ENCODE assay signal across 19 cellular contexts in genomic region chr2:241074901-241075540, GRCh38. TPM values are rescaled to one million over a fixed set of nuclear protein-coding genes. Genes with fewer than 3 reads are reported as not detected.
DNase-seq lines count a peak whose midpoint lies in the region; TF ChIP-seq lines count a peak whose summit lies in the region.
"Had no signal": no experiment of that assay in that cellular context is flagged by ENCODE, and none has a peak within 500 bp of the region (broad histone marks: within the 10 kb centered on the region; RNA-seq: fewer than 3 reads in every experiment).

No MANE protein-coding gene starts in this region.

- H3K9me3 Mint-ChIP-seq in activated naive CD8-positive, alpha-beta T cell (ENCODE audit: low read depth), result no peaks in the 10 kb centered on the region
- H3K9me3 Mint-ChIP-seq in activated naive CD8-positive, alpha-beta T cell treated with anti-CD3 and anti-CD28 coated beads for 36 hours, result no peaks in the 10 kb centered on the region
- H3K9me3 Mint-ChIP-seq in neural progenitor cell, result no peaks in the 10 kb centered on the region
- H3K9me3 Mint-ChIP-seq: CD4-positive, alpha-beta memory T cell; HFFc6 had no signal

- H3K36me3 ChIP-seq in neural progenitor cell (no peaks in the 10 kb centered on the region), testis (ENCODE audit: low read depth, missing control alignments) (no peaks in the 10 kb centered on the region)

- no peak for DNase-seq in activated naive CD8-positive, alpha-beta T cell treated with anti-CD3 and anti-CD28 coated beads for 36 hours
- DNase-seq in neural progenitor cell (ENCODE audit: low spot score), result no peak
- peak; percentile 10 for DNase-seq in testis
- no peak for DNase-seq in NCI-H526 (lab: John Stamatoyannopoulos, UW)
- no peak for DNase-seq in NCI-H2171 treated with DMSO at 0.1 percent for 48 hours (lab: John Stamatoyannopoulos, UW)
- no peak for DNase-seq in MV-4-11 (lab: John Stamatoyannopoulos, UW)
- DNase-seq: AML-193; Calu3; CD4-positive, alpha-beta memory T cell; DMS79 treated with DMSO at 0.1 percent for 48 hours; GF-D8; GOT3; H7; HFFc6; IMR-90 had no signal

- WGBS in testis, 2 donors, result 97% methylated on average over 16 of the region's 16 CpGs

- no peaks in the 10 kb centered on the region for H4K20me1 ChIP-seq in neural progenitor cell (ENCODE audit: low read depth)

- H3K27ac ChIP-seq in neural progenitor cell (no peak overlapping the region), testis (no peak overlapping the region)
- H3K27ac ChIP-seq: A549, BLaER1 had no signal

- H3K9ac ChIP-seq in neural progenitor cell, result no peak overlapping the region
- H3K9ac ChIP-seq: BLaER1 had no signal

- TF ChIP-seq CTCF in neural progenitor cell (IDR thresholded peaks at IDR 0.05), result no peak
- TF ChIP-seq CTCF in testis (IDR thresholded peaks at IDR 0.05), result no peak

- no peaks in the 10 kb centered on the region for H3K9me3 ChIP-seq in neural progenitor cell (ENCODE audit: low read depth)
- H3K9me3 ChIP-seq in testis, result no peaks in the 10 kb centered on the region
- H3K9me3 ChIP-seq: A549, BLaER1 had no signal

- H3K27me3 Mint-ChIP-seq in activated naive CD8-positive, alpha-beta T cell, result no peaks in the 10 kb centered on the region
- H3K27me3 Mint-ChIP-seq in activated naive CD8-positive, alpha-beta T cell treated with anti-CD3 and anti-CD28 coated beads for 36 hours, result no peaks in the 10 kb centered on the region
- H3K27me3 Mint-ChIP-seq in neural progenitor cell (ENCODE audit: insufficient read depth, low read depth), result peaks cover 5% of the 10 kb centered on the region
- H3K27me3 Mint-ChIP-seq: CD4-positive, alpha-beta memory T cell had no signal

- H3K4me3 Mint-ChIP-seq in activated naive CD8-positive, alpha-beta T cell, result no peak overlapping the region
- H3K4me3 Mint-ChIP-seq in activated naive CD8-positive, alpha-beta T cell treated with anti-CD3 and anti-CD28 coated beads for 36 hours, result no peak overlapping the region
- no peak overlapping the region for H3K4me3 Mint-ChIP-seq in neural progenitor cell
- H3K4me3 Mint-ChIP-seq: CD14-positive monocyte; CD4-positive, alpha-beta memory T cell; HFFc6 had no signal

- no peak for TF ChIP-seq POLR2A in testis (IDR thresholded peaks at IDR 0.05)

- intact Hi-C loops in testis (cut with DNase I; ENCODE audit: low total_unique reads), result no loop called here

- no peaks in the 10 kb centered on the region for H3K4me1 ChIP-seq in neural progenitor cell
- no peaks in the 10 kb centered on the region for H3K4me1 ChIP-seq in testis
- H3K4me1 ChIP-seq: A549 had no signal

- H3F3A ChIP-seq in neural progenitor cell (ENCODE audit: low read depth), result no peaks in the 10 kb centered on the region

- H3K27me3 ChIP-seq in neural progenitor cell (no peaks in the 10 kb centered on the region), testis (no peaks in the 10 kb centered on the region)
- H3K27me3 ChIP-seq: BLaER1 had no signal

- H3K4me3 ChIP-seq in neural progenitor cell (no peak overlapping the region), testis (no peak overlapping the region)
- H3K4me3 ChIP-seq: A549, BLaER1 had no signal

- no peaks in the 10 kb centered on the region for H3K36me3 Mint-ChIP-seq in activated naive CD8-positive, alpha-beta T cell
- H3K36me3 Mint-ChIP-seq in activated naive CD8-positive, alpha-beta T cell treated with anti-CD3 and anti-CD28 coated beads for 36 hours, result no peaks in the 10 kb centered on the region
- peaks cover 2% of the 10 kb centered on the region for H3K36me3 Mint-ChIP-seq in neural progenitor cell

- peaks cover 12% of the 10 kb centered on the region for H3K4me1 Mint-ChIP-seq in activated naive CD8-positive, alpha-beta T cell (ENCODE audit: low read depth)
- H3K4me1 Mint-ChIP-seq in activated naive CD8-positive, alpha-beta T cell treated with anti-CD3 and anti-CD28 coated beads for 36 hours, result peaks cover 2% of the 10 kb centered on the region
- H3K4me1 Mint-ChIP-seq in neural progenitor cell, result peaks cover 5% of the 10 kb centered on the region
- H3K4me1 Mint-ChIP-seq: CD14-positive monocyte had no signal

- no peak overlapping the region for H3K4me2 ChIP-seq in neural progenitor cell
- H3K4me2 ChIP-seq: A549, BLaER1 had no signal

- no peaks in the 10 kb centered on the region for H3K79me2 ChIP-seq in neural progenitor cell (ENCODE audit: low read depth)

- H3K27ac Mint-ChIP-seq in activated naive CD8-positive, alpha-beta T cell, result peak overlapping the region; percentile 34
- H3K27ac Mint-ChIP-seq in activated naive CD8-positive, alpha-beta T cell treated with anti-CD3 and anti-CD28 coated beads for 36 hours, result no peak overlapping the region
- H3K27ac Mint-ChIP-seq in neural progenitor cell, result peak overlapping the region; percentile 48
- H3K27ac Mint-ChIP-seq: HFFc6 had no signal

- H2AFZ ChIP-seq in neural progenitor cell (replicated peaks), result no peak overlapping the region

RNA-seq across cellular contexts. Expression of gene MTERF4, which starts 27.1 kb away (rescaled TPM):
- total RNA-seq in activated naive CD8-positive, alpha-beta T cell treated with anti-CD3 and anti-CD28 coated beads for 36 hours, result 10 to 100 TPM; 34.5 to 35.6 TPM
- total RNA-seq in neural progenitor cell (ENCODE audit: low replicate concordance) (42.2 and 58.1 TPM in 2 replicates), testis (10 to 100 TPM; 26.4 to 40.6 TPM)
- 37.3 TPM for polyA plus RNA-seq in testis (ENCODE audit: insufficient read depth, low read depth, low replicate concordance)
